In genomic region chr20:44411020-44411756, GRCh38 we compare ENCODE assay signal across 1 cellular context.
TF ChIP-seq lines count a peak whose summit lies in the region.

No MANE protein-coding gene starts in this region.

TF ChIP-seq in HepG2, 621 proteins besides CTCF, POLR2A, EP300 and RAD21 (continued from another document and continues in another):
- TF ChIP-seq NCOR1 (IDR thresholded peaks at IDR 0.05; ENCODE audit: borderline replicate concordance, low read length) = peak; percentile 70; the same call in 1 of the 2 replicates
- no peak; the same call in 1 of the 2 replicates for TF ChIP-seq NFKB2 (CRISPR knock-in tag; IDR thresholded peaks at IDR 0.05; ENCODE audit: borderline replicate concordance)
- peak; percentile 53; the same call in 1 of the 2 replicates for TF ChIP-seq LRRFIP1 (CRISPR knock-in tag; conservative IDR thresholded peaks at IDR 0.05)
- TF ChIP-seq ZMAT3 (CRISPR knock-in tag; conservative IDR thresholded peaks at IDR 0.05) = peak; percentile 70; the same call in 1 of the 2 replicates
- peak; percentile 54; the same call in 1 of the 2 replicates for TF ChIP-seq KLF11 (CRISPR knock-in tag; IDR thresholded peaks at IDR 0.05)
- TF ChIP-seq SKI (IDR thresholded peaks at IDR 0.05; ENCODE audit: partially characterized antibody) = peak; percentile 82
- no peak for TF ChIP-seq CCAR2 (optimal IDR thresholded peaks at IDR 0.05; ENCODE audit: low read depth, low read length)
- peak; percentile 40; the same call in 1 of the 2 replicates for TF ChIP-seq TAF1 (CRISPR knock-in tag; IDR thresholded peaks at IDR 0.05)
- TF ChIP-seq ZNF724P (CRISPR knock-in tag; IDR thresholded peaks at IDR 0.05; ENCODE audit: borderline replicate concordance) = peak; percentile 84
- peak; percentile 97 for TF ChIP-seq ZNF687 (CRISPR knock-in tag; IDR thresholded peaks at IDR 0.05)
- TF ChIP-seq CENPT (CRISPR knock-in tag; IDR thresholded peaks at IDR 0.05; ENCODE audit: low read depth) = peak; percentile 12; the same call in 1 of the 2 replicates
- TF ChIP-seq TARDBP (CRISPR knock-in tag; IDR thresholded peaks at IDR 0.05) = peak; percentile 92
- TF ChIP-seq ZNF280B (CRISPR knock-in tag; IDR thresholded peaks at IDR 0.05; ENCODE audit: borderline replicate concordance) = peak; percentile 75; the same call in 1 of the 2 replicates
- peak; percentile 43 for TF ChIP-seq RBM39 (IDR thresholded peaks at IDR 0.05; ENCODE audit: low read depth, low read length, poor library complexity, severe bottlenecking)
- peak; percentile 86; the same call in 1 of the 2 replicates for TF ChIP-seq MIER2 (CRISPR knock-in tag; IDR thresholded peaks at IDR 0.05)
- TF ChIP-seq GPN1 (CRISPR knock-in tag; IDR thresholded peaks at IDR 0.05; ENCODE audit: borderline replicate concordance) = no peak
- peak; percentile 53; the same call in 1 of the 2 replicates for TF ChIP-seq NFKBIZ (CRISPR knock-in tag; IDR thresholded peaks at IDR 0.05)
- TF ChIP-seq TBX2 (CRISPR knock-in tag; IDR thresholded peaks at IDR 0.05; ENCODE audit: borderline replicate concordance) = peak; percentile 98
- TF ChIP-seq PHF5A (CRISPR knock-in tag; IDR thresholded peaks at IDR 0.05; ENCODE audit: low read depth, unreplicated experiment) = peak; percentile 79
- TF ChIP-seq ZNF569 (CRISPR knock-in tag; IDR thresholded peaks at IDR 0.05; ENCODE audit: borderline replicate concordance) = no peak
- peak; percentile 57; the same call in 1 of the 2 replicates for TF ChIP-seq ZNF414 (CRISPR knock-in tag; IDR thresholded peaks at IDR 0.05)
- no peak for TF ChIP-seq KLF15 (CRISPR knock-in tag; IDR thresholded peaks at IDR 0.05; ENCODE audit: borderline replicate concordance)
- peak; percentile 65; the same call in 1 of the 2 replicates for TF ChIP-seq ZSCAN9 (CRISPR knock-in tag; IDR thresholded peaks at IDR 0.05; ENCODE audit: borderline replicate concordance)
- 0 out of 2 replicates have a peak, but pooled peaks have one; percentile 49 for TF ChIP-seq ZBTB26 (CRISPR knock-in tag; IDR thresholded peaks at IDR 0.05; ENCODE audit: borderline replicate concordance)
- peak; percentile 99 for TF ChIP-seq ZFP82 (CRISPR knock-in tag; IDR thresholded peaks at IDR 0.05; ENCODE audit: borderline replicate concordance)
- peak; percentile 74; the same call in 1 of the 2 replicates for TF ChIP-seq ZBTB34 (CRISPR knock-in tag; IDR thresholded peaks at IDR 0.05)
- TF ChIP-seq RBM22 (optimal IDR thresholded peaks at IDR 0.05; ENCODE audit: low read length) = peak; percentile 26
- TF ChIP-seq LCORL (IDR thresholded peaks at IDR 0.05) = no peak
- peak; percentile 98 for TF ChIP-seq LCORL (CRISPR knock-in tag; IDR thresholded peaks at IDR 0.05)
- TF ChIP-seq NFYC (CRISPR knock-in tag; IDR thresholded peaks at IDR 0.05) = peak; percentile 49
- TF ChIP-seq SP140L (CRISPR knock-in tag; IDR thresholded peaks at IDR 0.05; ENCODE audit: borderline replicate concordance) = peak; percentile 78; the same call in 1 of the 2 replicates
- TF ChIP-seq PTBP1 (IDR thresholded peaks at IDR 0.05; ENCODE audit: low read depth, low read length, poor library complexity, severe bottlenecking) = peak; percentile 74
- TF ChIP-seq MTA3 (CRISPR knock-in tag; IDR thresholded peaks at IDR 0.05) = no peak
- TF ChIP-seq ONECUT2 (CRISPR knock-in tag; IDR thresholded peaks at IDR 0.05) = peak; percentile 71
- TF ChIP-seq MEIS1 (CRISPR knock-in tag; IDR thresholded peaks at IDR 0.05; ENCODE audit: borderline replicate concordance) = peak; percentile 97
- TF ChIP-seq POLR2AphosphoS5 (IDR thresholded peaks at IDR 0.05; ENCODE audit: low read depth, low read length) = peak; percentile 75
- peak in 1 of 2 experiments; percentile 98; a peak in 2 of 4 replicates for TF ChIP-seq KLF16 (CRISPR knock-in tag; IDR thresholded peaks at IDR 0.05)
- TF ChIP-seq MXD3 (CRISPR knock-in tag; IDR thresholded peaks at IDR 0.05) = peak; percentile 47
- peak; percentile 74 for TF ChIP-seq KMT2A (CRISPR knock-in tag; IDR thresholded peaks at IDR 0.05)
- TF ChIP-seq CEBPG (CRISPR knock-in tag; IDR thresholded peaks at IDR 0.05) = peak; percentile 84
- peak; percentile 87; the same call in 1 of the 2 replicates for TF ChIP-seq ZNF276 (CRISPR knock-in tag; IDR thresholded peaks at IDR 0.05; ENCODE audit: low read depth)
- peak; percentile 89 for TF ChIP-seq ZKSCAN5 (CRISPR knock-in tag; IDR thresholded peaks at IDR 0.05)
- TF ChIP-seq ZNF24 (IDR thresholded peaks at IDR 0.05) = no peak
- peak; percentile 70; the same call in 1 of the 2 replicates for TF ChIP-seq ZNF776 (CRISPR knock-in tag; IDR thresholded peaks at IDR 0.05)
- TF ChIP-seq ZNF543 (CRISPR knock-in tag; IDR thresholded peaks at IDR 0.05) = peak; percentile 75; the same call in 1 of the 2 replicates
- peak; percentile 86 for TF ChIP-seq HHEX (CRISPR knock-in tag; IDR thresholded peaks at IDR 0.05)
- peak; percentile 92 for TF ChIP-seq ZNF34 (CRISPR knock-in tag; IDR thresholded peaks at IDR 0.05; ENCODE audit: borderline replicate concordance)
- no peak for TF ChIP-seq CREBL2 (CRISPR knock-in tag; IDR thresholded peaks at IDR 0.05; ENCODE audit: borderline replicate concordance)
- TF ChIP-seq DBP (CRISPR knock-in tag; IDR thresholded peaks at IDR 0.05; ENCODE audit: not compliant biosample characterization) = no peak
- TF ChIP-seq FOXP1 (IDR thresholded peaks at IDR 0.05) = no peak
- peak; percentile 79 for TF ChIP-seq FOXP1 (CRISPR knock-in tag; IDR thresholded peaks at IDR 0.05)
- peak; percentile 49; the same call in 1 of the 2 replicates for TF ChIP-seq ZBTB38 (CRISPR knock-in tag; IDR thresholded peaks at IDR 0.05)
- no peak for TF ChIP-seq ZNF562 (CRISPR knock-in tag; IDR thresholded peaks at IDR 0.05; ENCODE audit: borderline replicate concordance)
- peak; percentile 20; the same call in 1 of the 2 replicates for TF ChIP-seq ZNF761 (CRISPR knock-in tag; conservative IDR thresholded peaks at IDR 0.05)
- 0 out of 2 replicates have a peak, but pooled peaks have one; percentile 48 for TF ChIP-seq ZNF251 (CRISPR knock-in tag; IDR thresholded peaks at IDR 0.05)
- peak; percentile 92 for TF ChIP-seq HOXA3 (CRISPR knock-in tag; IDR thresholded peaks at IDR 0.05)
